Comparison of ENCODE assay signal across 8 cellular contexts in the genomic region with DNA sequence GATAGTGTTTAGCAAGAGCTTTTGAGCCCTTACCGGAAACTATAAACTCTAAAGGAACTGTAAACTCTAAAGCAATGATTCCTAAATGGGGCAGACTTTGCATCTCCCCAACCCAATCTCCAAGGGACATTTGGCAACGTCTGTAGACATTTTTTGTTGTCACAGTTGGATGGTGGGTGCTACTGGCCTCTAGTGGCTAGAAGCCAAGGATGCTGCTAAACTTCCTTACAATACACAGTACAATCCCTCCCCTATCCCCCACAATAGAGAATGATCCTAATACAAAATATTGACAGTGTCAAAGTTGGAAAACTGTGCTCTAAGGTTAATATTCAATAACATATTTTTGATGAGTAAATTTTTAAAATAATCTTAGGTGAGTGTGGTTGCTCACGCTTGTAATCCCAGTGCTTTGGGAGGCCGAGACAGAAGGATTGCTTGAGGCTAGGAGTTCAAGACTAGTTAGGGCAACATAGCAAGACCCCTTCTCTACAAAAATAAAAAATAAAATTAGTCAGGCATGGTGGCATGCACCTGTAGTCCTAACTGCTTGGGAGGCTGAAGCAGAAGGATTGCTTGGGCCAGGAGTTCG.
DNase-seq lines count a peak whose midpoint lies in the region; ATAC-seq, FAIRE-seq and TF ChIP-seq lines count a peak whose summit lies in the region.

No MANE protein-coding gene starts in this region.

- CTCF ChIA-PET in Calu3 (lab: Charles Lee), result no interaction called here
- CTCF ChIA-PET in activated CD4-positive, alpha-beta memory T cell treated with anti-CD3 and anti-CD28 coated beads, Interleukin-2, amount 10 ng/mL, durations not matched to agents 7 days and 5 days (lab: Charles Lee), result interaction anchor here (1.0 to 2.0 kb wide), 9 partner anchors 11 to 350 kb away, joined by 3 to 5 read pairs (median 3); a partner anchor contains a TSS

- H3K36me3 Mint-ChIP-seq in Calu3 (ENCODE audit: insufficient read depth, unreplicated experiment), result no peaks in the 10 kb centered on the region
- H3K36me3 Mint-ChIP-seq in activated CD4-positive, alpha-beta memory T cell treated with anti-CD3 and anti-CD28 coated beads, Interleukin-2, amount 10 ng/mL, durations not matched to agents 7 days and 5 days (ENCODE audit: low read depth), result peaks cover 19% of the 10 kb centered on the region

- intact Hi-C loops in Calu3 (cut with micrococcal nuclease; ENCODE audit: unreplicated experiment) (loop anchor here (1.0 to 5.0 kb wide), 3 partner anchors 124 to 349 kb away; no protein-coding TSS in a partner anchor), head of caudate nucleus (cut with DNase I) (loop anchor here (5.0 kb wide), 1 partner anchor 74 kb away; no protein-coding TSS in a partner anchor), ascending aorta (cut with DNase I) (no loop called here)

- no peaks in the 10 kb centered on the region for H3K27me3 Mint-ChIP-seq in Calu3 (ENCODE audit: unreplicated experiment)
- H3K27me3 Mint-ChIP-seq in activated CD4-positive, alpha-beta memory T cell treated with anti-CD3 and anti-CD28 coated beads, Interleukin-2, amount 10 ng/mL, durations not matched to agents 7 days and 5 days, result no peaks in the 10 kb centered on the region

- peaks cover 3% of the 10 kb centered on the region for H3K9me3 Mint-ChIP-seq in Calu3 (ENCODE audit: low read depth, unreplicated experiment)
- peaks cover 14% of the 10 kb centered on the region for H3K9me3 Mint-ChIP-seq in activated CD4-positive, alpha-beta memory T cell treated with anti-CD3 and anti-CD28 coated beads, Interleukin-2, amount 10 ng/mL, durations not matched to agents 7 days and 5 days

- peak; percentile 52 for DNase-seq in Calu3
- peak; percentile 48 for DNase-seq in LHCN-M2 (ENCODE audit: low read depth)
- peak; percentile 46 for DNase-seq in activated CD4-positive, alpha-beta memory T cell treated with anti-CD3 and anti-CD28 coated beads, Interleukin-2, amount 10 ng/mL, durations not matched to agents 7 days and 5 days
- peak in 23 of 42 donors; percentile 4 to 68 (median 37) for DNase-seq in head of caudate nucleus
- peak; percentile 30 for DNase-seq in small intestine
- DNase-seq in ascending aorta (ENCODE audit: low spot score in 2 of 2), result no peak

- no peak overlapping the region for H3K4me3 Mint-ChIP-seq in Calu3 (ENCODE audit: low read depth, unreplicated experiment)
- H3K4me3 Mint-ChIP-seq in activated CD4-positive, alpha-beta memory T cell treated with anti-CD3 and anti-CD28 coated beads, Interleukin-2, amount 10 ng/mL, durations not matched to agents 7 days and 5 days, result no peak overlapping the region

- H3K27me3 ChIP-seq in small intestine (ENCODE audit: control insufficient read depth in 2 of 2, insufficient read depth in 2 of 2, low read length in 2 of 2) (no peaks in the 10 kb centered on the region), ascending aorta (no peaks in the 10 kb centered on the region)

- WGBS in small intestine, 3 donors, result 72 to 81% (median 76%) methylated on average over 5 of the region's 5 CpGs

- no peaks in the 10 kb centered on the region for H3K36me3 ChIP-seq in small intestine (ENCODE audit: control insufficient read depth in 2 of 2, insufficient read depth in 2 of 2, low read length in 2 of 2)
- no peaks in the 10 kb centered on the region for H3K36me3 ChIP-seq in ascending aorta

- H3K9me3 ChIP-seq in small intestine (ENCODE audit: control insufficient read depth, low read depth) (no peaks in the 10 kb centered on the region), ascending aorta (no peaks in the 10 kb centered on the region)

- peak; percentile 74 for ATAC-seq in GM18909 (IDR thresholded peaks at IDR 0.05; ENCODE audit: poor library complexity, unreplicated experiment)
- no peak for ATAC-seq in GM21381 (IDR thresholded peaks at IDR 0.05; ENCODE audit: unreplicated experiment)

- no peak overlapping the region for H3K27ac ChIP-seq in small intestine (ENCODE audit: low read depth in 1 of 2, low read length in 1 of 2)
- no peak overlapping the region for H3K27ac ChIP-seq in ascending aorta

- peaks cover 18% of the 10 kb centered on the region for H3K4me1 Mint-ChIP-seq in Calu3 (ENCODE audit: low read depth, unreplicated experiment)
- H3K4me1 Mint-ChIP-seq in activated CD4-positive, alpha-beta memory T cell treated with anti-CD3 and anti-CD28 coated beads, Interleukin-2, amount 10 ng/mL, durations not matched to agents 7 days and 5 days, result peaks cover 22% of the 10 kb centered on the region

- no peaks in the 10 kb centered on the region for H3K4me1 ChIP-seq in small intestine (ENCODE audit: control insufficient read depth in 2 of 2, insufficient read depth in 1 of 2, low read depth in 1 of 2, low read length in 1 of 2)
- H3K4me1 ChIP-seq in ascending aorta, result no peaks in the 10 kb centered on the region

- H3K27ac Mint-ChIP-seq in Calu3 (ENCODE audit: unreplicated experiment), result no peak overlapping the region
- H3K27ac Mint-ChIP-seq in activated CD4-positive, alpha-beta memory T cell treated with anti-CD3 and anti-CD28 coated beads, Interleukin-2, amount 10 ng/mL, durations not matched to agents 7 days and 5 days, result no peak overlapping the region

- no peak overlapping the region for H3K4me3 ChIP-seq in small intestine (ENCODE audit: low read depth in 1 of 2, low read length in 2 of 2)
- H3K4me3 ChIP-seq in ascending aorta, result no peak overlapping the region

- no TSS peak for BruUV-seq in Calu3 (replicated peaks; lab: Mats Ljungman, UMichigan)

- TF ChIP-seq CTCF in Calu3 (IDR thresholded peaks at IDR 0.05; ENCODE audit: unreplicated experiment) (peak; percentile 56), ascending aorta (IDR thresholded peaks at IDR 0.05) (no peak)

- POLR2A ChIA-PET in activated CD4-positive, alpha-beta memory T cell treated with anti-CD3 and anti-CD28 coated beads, Interleukin-2, amount 10 ng/mL, durations not matched to agents 7 days and 5 days (lab: Charles Lee), result no interaction called here

- FAIRE-seq in small intestine (lab: Jason Lieb, UNC), result no peak

Comparison
In these comparisons a context has a peak if more than half of its experiments do, and no peak if none do; other contexts are left out.
1. DNase-seq: peak in Calu3 (single experiment), LHCN-M2 (single experiment), activated CD4-positive, alpha-beta memory T cell treated with anti-CD3 and anti-CD28 coated beads, Interleukin-2, amount 10 ng/mL, durations not matched to agents 7 days and 5 days (single experiment), head of caudate nucleus (23 of 42) and small intestine (single experiment); none in ascending aorta (0 of 2).